9 cellular contexts compared by ENCODE assay signal in genomic region chrX:1500701-1501624, GRCh38. TPM values are rescaled to one million over a fixed set of nuclear protein-coding genes. Genes with fewer than 3 reads are reported as not detected.
DNase-seq lines count a peak whose midpoint lies in the region; ATAC-seq lines count a peak whose summit lies in the region.
"Had no signal": no experiment of that assay in that cellular context is flagged by ENCODE, and none has a peak within 500 bp of the region (broad histone marks: within the 10 kb centered on the region; RNA-seq: fewer than 3 reads in every experiment).

No MANE protein-coding gene starts in this region.

- no peaks in the 10 kb centered on the region for H3K27me3 Mint-ChIP-seq in CD4-positive, CD25-positive, alpha-beta regulatory T cell

- peaks cover 19% of the 10 kb centered on the region for H3K4me1 ChIP-seq in CD4-positive, CD25-positive, alpha-beta regulatory T cell (ENCODE audit: control insufficient read depth, insufficient read depth, low read length, poor library complexity, severe bottlenecking)
- H3K4me1 ChIP-seq in subcutaneous abdominal adipose tissue (ENCODE audit: control insufficient read depth in 5 of 5, insufficient read depth in 5 of 5, low read length in 5 of 5) = peaks cover 0 to 15% (median 0%) of the 10 kb centered on the region in 5 donors

- peak overlapping the region; percentile 67 for H3K4me3 ChIP-seq in CD4-positive, CD25-positive, alpha-beta regulatory T cell (ENCODE audit: low read depth, low read length)
- peak overlapping the region in 4 of 5 donors; percentile 26 to 55 (median 42) for H3K4me3 ChIP-seq in subcutaneous abdominal adipose tissue (ENCODE audit: low read depth in 1 of 5, low read length in 5 of 5)
- H3K4me3 ChIP-seq in H7 (ENCODE audit: insufficient read depth, low read depth, low read length) = no peak overlapping the region

- H3K4me1 Mint-ChIP-seq in CD4-positive, CD25-positive, alpha-beta regulatory T cell = peaks cover 5 to 53% (median 22%) of the 10 kb centered on the region in 4 donors
- H3K4me1 Mint-ChIP-seq: nephron had no signal

- H3K9me3 Mint-ChIP-seq in CD4-positive, CD25-positive, alpha-beta regulatory T cell = no peaks in the 10 kb centered on the region
- H3K9me3 Mint-ChIP-seq: nephron had no signal

- peak overlapping the region; percentile 60 to 81 (median 66) for H3K4me3 Mint-ChIP-seq in CD4-positive, CD25-positive, alpha-beta regulatory T cell
- H3K4me3 Mint-ChIP-seq: nephron had no signal

- peak overlapping the region; percentile 76 to 87 (median 79) for H3K27ac Mint-ChIP-seq in CD4-positive, CD25-positive, alpha-beta regulatory T cell
- H3K27ac Mint-ChIP-seq: nephron had no signal

- H3K36me3 ChIP-seq in CD4-positive, CD25-positive, alpha-beta regulatory T cell (ENCODE audit: control insufficient read depth, insufficient read depth, low read length) = peaks cover 27% of the 10 kb centered on the region
- H3K36me3 ChIP-seq in subcutaneous abdominal adipose tissue (ENCODE audit: control insufficient read depth in 5 of 5, insufficient read depth in 5 of 5, low read length in 5 of 5) = no peaks in the 10 kb centered on the region
- no peaks in the 10 kb centered on the region for H3K36me3 ChIP-seq in H7 (replicated peaks; ENCODE audit: control insufficient read depth, insufficient read depth, low read length)

- ATAC-seq in CD4-positive, CD25-positive, alpha-beta regulatory T cell (ENCODE audit: low read depth in 2 of 2) = peak; percentile 61 to 64
- ATAC-seq in GM19395 (IDR thresholded peaks at IDR 0.05; ENCODE audit: unreplicated experiment) = peak; percentile 75
- ATAC-seq in HG03342 (IDR thresholded peaks at IDR 0.05; ENCODE audit: unreplicated experiment) = peak; percentile 68

- peak overlapping the region; percentile 70 for H3K27ac ChIP-seq in CD4-positive, CD25-positive, alpha-beta regulatory T cell (ENCODE audit: insufficient read depth, low read length, poor library complexity, severe bottlenecking)
- peak overlapping the region; percentile 57 for H3K27ac ChIP-seq in subcutaneous abdominal adipose tissue (ENCODE audit: low read depth, low read length)

- H3K36me3 Mint-ChIP-seq in CD4-positive, CD25-positive, alpha-beta regulatory T cell = peaks cover 13% of the 10 kb centered on the region

- peak overlapping the region in 1 of 5 donors; percentile 2 for H3K9ac ChIP-seq in subcutaneous abdominal adipose tissue (ENCODE audit: low read length in 5 of 5)

- H3K27me3 ChIP-seq in CD4-positive, CD25-positive, alpha-beta regulatory T cell (ENCODE audit: control insufficient read depth, insufficient read depth, low read length) = no peaks in the 10 kb centered on the region
- no peaks in the 10 kb centered on the region for H3K27me3 ChIP-seq in subcutaneous abdominal adipose tissue (ENCODE audit: control insufficient read depth in 5 of 5, insufficient read depth in 4 of 5, low read length in 5 of 5)
- H3K27me3 ChIP-seq in H7 (ENCODE audit: control insufficient read depth, insufficient read depth, low read length) = no peaks in the 10 kb centered on the region

- H3K9me3 ChIP-seq in CD4-positive, CD25-positive, alpha-beta regulatory T cell (ENCODE audit: control insufficient read depth in 2 of 2, low read length in 2 of 2) = no peaks in the 10 kb centered on the region
- H3K9me3 ChIP-seq in subcutaneous abdominal adipose tissue (ENCODE audit: control insufficient read depth in 5 of 5, low read length in 5 of 5) = no peaks in the 10 kb centered on the region

- DNase-seq in CD4-positive, CD25-positive, alpha-beta regulatory T cell = peak in 2 of 3 donors; percentile 41 to 82
- peak; percentile 46 for DNase-seq in central memory CD4-positive, alpha-beta T cell
- DNase-seq in H7 (no peak), NCI-H510A treated with DMSO at 0.1 percent for 48 hours (lab: John Stamatoyannopoulos, UW) (no peak), C1 segment of cervical spinal cord (lab: John Stamatoyannopoulos, UW) (no peak)

RNA-seq across cellular contexts. Expression of gene P2RY8, which starts 36.0 kb away (rescaled TPM):
- total RNA-seq in CD4-positive, CD25-positive, alpha-beta regulatory T cell = 158 TPM
- polyA plus RNA-seq in CD4-positive, CD25-positive, alpha-beta regulatory T cell = 100 to 1,000 TPM; 189 to 222 (median 207) TPM
- 0.03 and 0.15 TPM in 2 replicates for total RNA-seq in H7 (2014; rRNA removed; shearing (Covaris generic))

RNA-seq across cellular contexts. Expression of gene ASMTL, which starts 48.3 kb away (rescaled TPM):
- 47.7 TPM for total RNA-seq in CD4-positive, CD25-positive, alpha-beta regulatory T cell
- polyA plus RNA-seq in CD4-positive, CD25-positive, alpha-beta regulatory T cell = 10 to 100 TPM; 32.1 to 50.1 (median 41.0) TPM
- 36.5 and 37.0 TPM in 2 replicates for total RNA-seq in H7 (2014; rRNA removed; shearing (Covaris generic))

Comparison
In these comparisons a context has a peak if more than half of its experiments do, and no peak if none do; other contexts are left out.
1. DNase-seq: peak in CD4-positive, CD25-positive, alpha-beta regulatory T cell (2 of 3) and central memory CD4-positive, alpha-beta T cell (single experiment); none in H7 (single experiment), NCI-H510A treated with DMSO at 0.1 percent for 48 hours (single experiment) and C1 segment of cervical spinal cord (0 of 14).
2. RNA of gene P2RY8, which starts 36.0 kb away (total RNA-seq): 158 TPM in CD4-positive, CD25-positive, alpha-beta regulatory T cell (single experiment); 0.03 to 0.15 TPM in H7; every median in the first group is over 100 times any median in the second.
3. Peak in every context shown above with its lines, with median percentiles within 50 percentile points of each other: ATAC-seq.